ENCODE assay signal across 1 cellular context in genomic region chr7:155204744-155205367, GRCh38.
TF ChIP-seq lines count a peak whose summit lies in the region.

No MANE protein-coding gene starts in this region.

TF ChIP-seq in K562, 482 proteins besides CTCF, POLR2A, EP300 and RAD21 (continued from another document):
- TF ChIP-seq BCLAF1 (IDR thresholded peaks at IDR 0.05; ENCODE audit: borderline replicate concordance in 1 of 2, control insufficient read depth in 1 of 2, low read depth in 2 of 2, low read length in 1 of 2) (no peak), DPF2 (IDR thresholded peaks at IDR 0.05) (no peak), SMAD3 (CRISPR knock-in tag; conservative IDR thresholded peaks at IDR 0.05) (no peak), SMARCC2 (IDR thresholded peaks at IDR 0.05; ENCODE audit: low read depth) (no peak), ZNF584 (CRISPR knock-in tag; IDR thresholded peaks at IDR 0.05; ENCODE audit: low read depth) (no peak), BDP1 (IDR thresholded peaks at IDR 0.05; ENCODE audit: insufficient read depth, insufficient read length) (no peak), SFPQ (IDR thresholded peaks at IDR 0.05; ENCODE audit: low read depth, low read length) (no peak), ZZZ3 (IDR thresholded peaks at IDR 0.05) (no peak), ZBTB34 (CRISPR knock-in tag; IDR thresholded peaks at IDR 0.05) (no peak)
